In the genomic region with DNA sequence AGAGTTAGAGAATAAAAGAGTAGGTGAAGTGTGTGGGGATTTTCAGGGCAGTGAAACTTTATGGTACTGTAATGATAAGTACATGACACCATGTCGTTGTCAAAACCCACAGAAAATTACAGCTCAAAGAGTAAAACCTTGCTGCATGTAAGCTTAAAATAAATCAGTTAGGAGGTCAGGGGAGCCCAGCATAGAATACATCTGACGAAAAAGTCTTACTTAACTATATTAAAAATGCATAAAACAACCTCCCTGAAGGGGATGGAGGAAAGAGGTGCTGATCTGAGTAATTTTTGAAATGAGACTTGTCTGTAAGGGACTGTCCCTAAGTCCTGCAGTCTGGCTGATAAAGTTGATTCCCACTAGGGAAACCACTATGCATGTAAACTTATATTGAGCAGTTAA, we compare ENCODE assay signal across 22 cellular contexts. TPM values are rescaled to one million over a fixed set of nuclear protein-coding genes. Genes with fewer than 3 reads are reported as not detected.
A peak's percentile ranks its signal among the peaks of the same experiment; 100 is the strongest.
DNase-seq lines count a peak whose midpoint lies in the region; ATAC-seq and TF ChIP-seq lines count a peak whose summit lies in the region.
"Had no signal": no experiment of that assay in that cellular context is flagged by ENCODE, and none has a peak within 500 bp of the region (broad histone marks: within the 10 kb centered on the region; RNA-seq: fewer than 3 reads in every experiment).

No MANE protein-coding gene starts in this region.

- peaks cover 61% of the 10 kb centered on the region for H3K4me1 ChIP-seq in foreskin keratinocyte

- H3K27ac ChIP-seq in foreskin keratinocyte, result peak overlapping the region; percentile 9
- H3K27ac ChIP-seq: ascending aorta; BLaER1 treated with 17β-estradiol and CSF1 and Interleukin-3, amounts not matched to agents 10 nM and 100 nM had no signal

- H3K27me3 ChIP-seq in foreskin keratinocyte, result no peaks in the 10 kb centered on the region
- H3K27me3 ChIP-seq: ascending aorta; BLaER1 treated with 17β-estradiol and CSF1 and Interleukin-3, amounts not matched to agents 10 nM and 100 nM had no signal

- no peak for TF ChIP-seq CTCF in foreskin keratinocyte (conservative IDR thresholded peaks at IDR 0.05)

- DNase-seq in activated CD4-positive, CD25-positive, alpha-beta regulatory T cell treated with anti-CD3 and anti-CD28 coated beads, Interleukin-2, amount 50 U/mL, for 72 hours, result no peak
- DNase-seq in foreskin keratinocyte, result no peak
- no peak for DNase-seq in Kasumi-1 (lab: John Stamatoyannopoulos, UW)
- no peak for DNase-seq in globus pallidus (ENCODE audit: low spot score)
- DNase-seq: 8988T, endodermal cell, GDM1, KBM-7, mesendoderm, natural killer cell, NCI-H1092, NCI-H2081 treated with DMSO at 0.1 percent for 48 hours, NCI-H510A, SHP77 treated with DMSO at 0.1 percent for 48 hours, small intestine, trophoblast cell had no signal

- peak; percentile 72 to 74 for ATAC-seq in activated CD4-positive, CD25-positive, alpha-beta regulatory T cell treated with anti-CD3 and anti-CD28 coated beads, Interleukin-2, amount 50 U/mL, for 24 hours
- peak; percentile 53 for ATAC-seq in GM18870 (IDR thresholded peaks at IDR 0.05; ENCODE audit: unreplicated experiment)
- peak; percentile 59 for ATAC-seq in HG02938 (IDR thresholded peaks at IDR 0.05; ENCODE audit: unreplicated experiment)
- no peak for ATAC-seq in foreskin keratinocyte
- ATAC-seq in HG03025 (IDR thresholded peaks at IDR 0.05; ENCODE audit: low FRiP score, unreplicated experiment), result no peak
- ATAC-seq: natural killer cell had no signal

RNA-seq across cellular contexts. Expression of a gene that starts 49.8 kb away (rescaled TPM):
- total RNA-seq in foreskin keratinocyte, result 1.9 and 3.7 TPM in 2 replicates
- 2.4 and 4.2 TPM in 2 replicates for polyA plus RNA-seq in foreskin keratinocyte

Comparison
In these comparisons a context has a peak if more than half of its experiments do, and no peak if none do; other contexts are left out.
1. ATAC-seq: peak in activated CD4-positive, CD25-positive, alpha-beta regulatory T cell treated with anti-CD3 and anti-CD28 coated beads, Interleukin-2, amount 50 U/mL, for 24 hours (2 of 2), GM18870 (single experiment) and HG02938 (single experiment); none in foreskin keratinocyte (single experiment) and HG03025 (single experiment).